ENCODE assay signal across 13 cellular contexts in the genomic region with DNA sequence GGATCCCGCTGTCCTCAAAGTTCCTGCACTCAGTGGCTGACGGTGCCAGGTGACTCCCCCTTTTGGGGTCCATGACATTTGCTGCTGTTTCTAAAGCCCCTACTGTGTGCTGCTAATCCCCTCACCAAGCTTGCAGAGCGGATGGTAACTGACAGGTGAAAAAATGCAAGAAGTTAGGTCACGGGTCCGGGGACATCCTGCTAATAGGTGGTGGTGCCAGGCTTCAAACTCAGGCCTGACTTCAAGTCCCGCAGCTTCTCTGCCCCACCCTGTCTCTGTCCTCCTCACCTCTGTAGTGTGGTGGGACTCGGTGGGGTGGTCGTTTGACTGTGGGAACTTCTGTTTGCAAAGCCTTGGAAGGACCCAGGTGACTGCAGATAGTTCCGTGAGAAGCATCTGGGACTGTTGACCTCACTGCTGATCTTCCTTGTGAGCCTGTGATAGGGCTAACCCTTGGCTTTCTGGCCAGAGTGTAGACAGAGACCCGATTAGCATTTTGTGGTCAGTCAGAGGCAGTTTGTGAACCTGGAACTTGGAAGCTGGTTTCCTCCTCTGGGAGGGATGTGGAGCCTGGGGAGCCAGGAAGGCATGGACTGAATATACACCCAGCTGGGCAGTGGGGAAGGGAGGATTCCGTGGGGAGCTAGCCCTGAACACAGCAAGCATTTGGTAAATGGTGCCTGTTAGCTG.
DNase-seq lines count a peak whose midpoint lies in the region; ATAC-seq, FAIRE-seq and TF ChIP-seq lines count a peak whose summit lies in the region.
"Had no signal": no experiment of that assay in that cellular context is flagged by ENCODE, and none has a peak within 500 bp of the region (broad histone marks: within the 10 kb centered on the region; RNA-seq: fewer than 3 reads in every experiment).

No MANE protein-coding gene starts in this region.

- H3K4me1 Mint-ChIP-seq in H9 (peaks cover 41 to 55% of the 10 kb centered on the region in 2 experiments), activated B cell treated with CpG ODN at 0.5 μM for 24 hours (peaks cover 56% of the 10 kb centered on the region)
- peaks cover 12 to 78% (median 22%) of the 10 kb centered on the region in 4 donors for H3K4me1 Mint-ChIP-seq in naive thymus-derived CD8-positive, alpha-beta T cell

- H3K36me3 Mint-ChIP-seq in H9 (ENCODE audit: insufficient read depth in 1 of 3, low read depth in 3 of 3) (no peaks in the 10 kb centered on the region), activated B cell treated with CpG ODN at 0.5 μM for 24 hours (ENCODE audit: low read depth) (no peaks in the 10 kb centered on the region)
- no peaks in the 10 kb centered on the region for H3K36me3 Mint-ChIP-seq in naive thymus-derived CD8-positive, alpha-beta T cell

- H3K9ac ChIP-seq in H9 (ENCODE audit: extremely low read depth, insufficient read length, low read length) (no peak overlapping the region), kidney (ENCODE audit: low read length in 2 of 2) (peak overlapping the region in 1 of 2 donors; percentile 26)

- H4K8ac ChIP-seq in H9 (replicated peaks; ENCODE audit: insufficient read length, low read depth, low read length), result no peak overlapping the region

- no peaks in the 10 kb centered on the region for H3K79me1 ChIP-seq in H9 (ENCODE audit: insufficient read depth, low read depth, low read length, poor library complexity, severe bottlenecking)

- FAIRE-seq in kidney (lab: Jason Lieb, UNC), result no peak
- FAIRE-seq in small intestine (lab: Jason Lieb, UNC), result no peak
- no peak for FAIRE-seq in GM12892 (lab: Jason Lieb, UNC)

- H3K4me1 ChIP-seq in H9 (ENCODE audit: insufficient read depth, low read length) (peaks cover 9% of the 10 kb centered on the region), kidney (ENCODE audit: control insufficient read depth in 1 of 2, insufficient read depth in 1 of 2, low read depth in 1 of 2, low read length in 2 of 2) (peaks cover 39 to 64% of the 10 kb centered on the region in 2 donors), small intestine (ENCODE audit: control insufficient read depth in 2 of 2, insufficient read depth in 1 of 2, low read depth in 1 of 2, low read length in 1 of 2) (peaks cover 16 to 20% of the 10 kb centered on the region in 2 donors)

- peak overlapping the region; percentile 61 for H2AK5ac ChIP-seq in H9 (ENCODE audit: insufficient read length, low read length)

- POLR2A ChIA-PET in activated B cell treated with CpG ODN at 0.5 μM for 24 hours (lab: Charles Lee), result interaction anchor here (1.5 kb wide), 1 partner anchor 9 kb away, joined by 14 read pairs; no protein-coding TSS in a partner anchor
- POLR2A ChIA-PET in naive thymus-derived CD8-positive, alpha-beta T cell (lab: Charles Lee), result no interaction called here

- H3T11ph ChIP-seq in H9 (ENCODE audit: low read length), result no peak overlapping the region

- H3K4me3 Mint-ChIP-seq in H9 (no peak overlapping the region), activated B cell treated with CpG ODN at 0.5 μM for 24 hours (no peak overlapping the region)
- H3K4me3 Mint-ChIP-seq in naive thymus-derived CD8-positive, alpha-beta T cell, result no peak overlapping the region
- H3K4me3 Mint-ChIP-seq: activated T-helper 1 cell treated with anti-CD3 and anti-CD28 coated beads, Interleukin-12 subunit alpha, Interleukin-12 subunit beta, Interleukin-2, Interleukin-4 antibody, amounts not matched to agents 30 ng/mL and 10 ng/mL and 1 ng/mL, durations not matched to agents 14 hours and 24 hours and 36 hours had no signal

- H3K14ac ChIP-seq in H9 (ENCODE audit: insufficient read depth, low read length), result peak overlapping the region; percentile 43; the same call in 1 of the 2 replicates

- H3K18ac ChIP-seq in H9 (ENCODE audit: insufficient read length, low read depth, low read length), result peak overlapping the region; percentile 17

- H3K36me3 ChIP-seq in kidney (ENCODE audit: control insufficient read depth in 1 of 2, insufficient read depth in 2 of 2, low read length in 2 of 2), result no peaks in the 10 kb centered on the region
- no peaks in the 10 kb centered on the region for H3K36me3 ChIP-seq in small intestine (ENCODE audit: control insufficient read depth in 2 of 2, insufficient read depth in 2 of 2, low read length in 2 of 2)
- H3K36me3 ChIP-seq: thoracic aorta had no signal

- no peak overlapping the region for H2BK120ac ChIP-seq in H9 (ENCODE audit: low read depth, low read length, poor library complexity, severe bottlenecking)

- no peaks in the 10 kb centered on the region for H3K9me3 ChIP-seq in H9 (ENCODE audit: control insufficient read depth, low read depth, low read length)
- H3K9me3 ChIP-seq in kidney (ENCODE audit: control insufficient read depth in 1 of 2, low read length in 2 of 2), result no peaks in the 10 kb centered on the region
- H3K9me3 ChIP-seq in small intestine (ENCODE audit: control insufficient read depth, low read depth), result no peaks in the 10 kb centered on the region
- H3K9me3 ChIP-seq: thoracic aorta had no signal

- ATAC-seq in activated B cell treated with CpG ODN at 0.5 μM for 24 hours (ENCODE audit: low read depth), result no peak
- ATAC-seq in naive thymus-derived CD8-positive, alpha-beta T cell, result no peak
- ATAC-seq: Panc1 had no signal

- H3K27me3 Mint-ChIP-seq in H9 (ENCODE audit: low read depth) (no peaks in the 10 kb centered on the region), activated B cell treated with CpG ODN at 0.5 μM for 24 hours (no peaks in the 10 kb centered on the region)
- no peaks in the 10 kb centered on the region for H3K27me3 Mint-ChIP-seq in naive thymus-derived CD8-positive, alpha-beta T cell

- H4K5ac ChIP-seq in H9 (ENCODE audit: insufficient read length, low read depth, low read length), result no peak overlapping the region

- H3K79me2 ChIP-seq in H9 (ENCODE audit: insufficient read depth, low read length), result no peaks in the 10 kb centered on the region

- intact Hi-C loops in activated B cell treated with CpG ODN at 0.5 μM for 24 hours (cut with micrococcal nuclease) (no loop called here), kidney (cut with DNase I) (no loop called here)

- no CpG with 5 or more reads among the region's 11 CpGs for WGBS in H9 (ENCODE audit: extremely low coverage, insufficient read length, low lambda C conversion rate)
- WGBS in small intestine, 3 donors, result 52 to 74% (median 65%) methylated on average over 11 of the region's 11 CpGs

- no peak overlapping the region for H2BK12ac ChIP-seq in H9 (ENCODE audit: insufficient read length, low read depth, low read length)

- no peaks in the 10 kb centered on the region for H3K27me3 ChIP-seq in H9 (ENCODE audit: insufficient read depth, low read length)
- no peaks in the 10 kb centered on the region for H3K27me3 ChIP-seq in small intestine (ENCODE audit: control insufficient read depth in 2 of 2, insufficient read depth in 2 of 2, low read length in 2 of 2)

- H2BK20ac ChIP-seq in H9 (ENCODE audit: low read depth, low read length, poor library complexity, severe bottlenecking), result no peak overlapping the region

- H4K20me1 ChIP-seq in H9 (ENCODE audit: control insufficient read depth, insufficient read depth, insufficient read length), result peaks cover 3% of the 10 kb centered on the region

- no peaks in the 10 kb centered on the region for H3K9me3 Mint-ChIP-seq in H9
- H3K9me3 Mint-ChIP-seq in activated B cell treated with CpG ODN at 0.5 μM for 24 hours, result no peaks in the 10 kb centered on the region
- H3K9me3 Mint-ChIP-seq in naive thymus-derived CD8-positive, alpha-beta T cell, result no peaks in the 10 kb centered on the region
- H3K9me3 Mint-ChIP-seq: activated T-helper 1 cell treated with anti-CD3 and anti-CD28 coated beads, Interleukin-12 subunit alpha, Interleukin-12 subunit beta, Interleukin-2, Interleukin-4 antibody, amounts not matched to agents 30 ng/mL and 10 ng/mL and 1 ng/mL, durations not matched to agents 14 hours and 24 hours and 36 hours had no signal

- H2BK15ac ChIP-seq in H9 (ENCODE audit: low read depth, low read length), result no peak overlapping the region

- peak overlapping the region in 1 of 3 experiments; percentile 38; a peak in 1 of 7 replicates for H3K27ac Mint-ChIP-seq in H9
- peak overlapping the region; percentile 46 for H3K27ac Mint-ChIP-seq in activated B cell treated with CpG ODN at 0.5 μM for 24 hours
- peak overlapping the region in 2 of 10 donors; percentile 33 to 41 for H3K27ac Mint-ChIP-seq in naive thymus-derived CD8-positive, alpha-beta T cell

- TF ChIP-seq CTCF in H9 (conservative IDR thresholded peaks at IDR 0.05) (no peak), activated B cell treated with CpG ODN at 0.5 μM for 24 hours (IDR thresholded peaks at IDR 0.05) (no peak), kidney (IDR thresholded peaks at IDR 0.05; ENCODE audit: borderline replicate concordance, extremely low read depth, insufficient read depth) (no peak)

- no peak overlapping the region for H3K23ac ChIP-seq in H9 (ENCODE audit: insufficient read length, low read depth, low read length)

- no peak for TF ChIP-seq POLR2A in GM12892 (IDR thresholded peaks at IDR 0.05; ENCODE audit: low read depth, low read length)

- no peak overlapping the region for H4K91ac ChIP-seq in H9 (ENCODE audit: insufficient read length, low read depth, low read length)

- no peak for DNase-seq in H9
- DNase-seq in activated B cell treated with CpG ODN at 0.5 μM for 24 hours, result no peak
- no peak for DNase-seq in kidney
- peak; percentile 42 for DNase-seq in small intestine
- no peak for DNase-seq in RKO (ENCODE audit: low spot score)
- no peak for DNase-seq in naive thymus-derived CD8-positive, alpha-beta T cell
- DNase-seq in GM12892 (ENCODE audit: insufficient read length), result no peak
- DNase-seq: C1 segment of cervical spinal cord, NCI-H1436, NCI-H524 treated with DMSO at 0.1 percent for 48 hours had no signal

- H2AFZ ChIP-seq in H9 (ENCODE audit: low read length), result no peak overlapping the region

- no peak overlapping the region for H3K56ac ChIP-seq in H9 (ENCODE audit: insufficient read length, low read depth, low read length)

- H2BK5ac ChIP-seq in H9 (ENCODE audit: insufficient read length, low read length), result no peak overlapping the region

- H3K4me2 ChIP-seq in H9 (ENCODE audit: insufficient read depth, insufficient read length, low read length), result no peak overlapping the region

- H3K27ac ChIP-seq in H9 (ENCODE audit: insufficient read length, low read depth, low read length) (no peak overlapping the region), kidney (ENCODE audit: low read depth in 2 of 2, low read length in 2 of 2) (peak overlapping the region; percentile 51 to 60), small intestine (ENCODE audit: low read depth in 1 of 2, low read length in 1 of 2) (peak overlapping the region; percentile 13 to 52)
- H3K27ac ChIP-seq: thoracic aorta had no signal

- H3K23me2 ChIP-seq in H9 (ENCODE audit: insufficient read length, low read depth, low read length, poor library complexity, severe bottlenecking), result no peaks in the 10 kb centered on the region

- H3K4me3 ChIP-seq in kidney (ENCODE audit: low read length in 2 of 2) (peak overlapping the region; percentile 2 to 16), small intestine (ENCODE audit: low read depth in 1 of 2, low read length in 2 of 2) (no peak overlapping the region)
- H3K4me3 ChIP-seq: thoracic aorta had no signal

- CTCF ChIA-PET in activated B cell treated with CpG ODN at 0.5 μM for 24 hours (lab: Charles Lee), result interaction anchor here (1.4 kb wide), 1 partner anchor 8 kb away, joined by 3 read pairs; no protein-coding TSS in a partner anchor

- H3K4ac ChIP-seq in H9 (ENCODE audit: low read depth, low read length), result no peak overlapping the region

Comparison
In these comparisons a context has a peak if more than half of its experiments do, and no peak if none do; other contexts are left out.
1. H3K4me3 ChIP-seq: peak in kidney (2 of 2); none in small intestine (0 of 2).